ENCODE assay signal across 12 cellular contexts in the genomic region with DNA sequence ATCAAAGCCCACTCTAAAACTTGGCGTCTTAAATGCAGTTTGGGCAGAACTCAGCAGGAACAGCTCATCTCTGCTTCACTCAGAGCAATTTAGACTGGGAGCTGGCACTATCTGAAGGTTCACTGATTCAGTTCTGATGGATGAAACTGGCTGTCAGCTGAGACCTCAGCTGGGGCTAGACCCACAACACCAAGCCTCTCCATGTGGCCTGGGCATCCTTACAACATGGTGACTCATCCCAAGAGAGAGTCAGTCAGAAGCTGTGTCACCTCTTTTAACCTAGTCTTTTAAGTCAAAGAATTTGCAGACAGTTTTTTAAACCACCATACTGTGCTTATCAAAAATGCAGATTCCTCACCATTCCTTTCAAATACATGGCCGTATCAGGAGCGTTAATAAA.
A peak's percentile ranks its signal among the peaks of the same experiment; 100 is the strongest.
DNase-seq lines count a peak whose midpoint lies in the region; TF ChIP-seq lines count a peak whose summit lies in the region.
"Had no signal": no experiment of that assay in that cellular context is flagged by ENCODE, and none has a peak within 500 bp of the region (broad histone marks: within the 10 kb centered on the region; RNA-seq: fewer than 3 reads in every experiment).

No MANE protein-coding gene starts in this region.

- DNase-seq in AG09309 (ENCODE audit: low read depth), result peak; percentile 17
- peak; percentile 76 for DNase-seq in HCEC 1CT
- peak; percentile 86 for DNase-seq in RKO (ENCODE audit: low spot score)
- DNase-seq in fibroblast of peridontal ligament (ENCODE audit: extremely low read depth), result peak; percentile 57
- no peak for DNase-seq in COLO668 (lab: John Stamatoyannopoulos, UW; ENCODE audit: unreplicated experiment)
- DNase-seq in coronary artery (ENCODE audit: low spot score), result no peak
- DNase-seq in D341Med (ENCODE audit: low spot score), result no peak
- no peak for DNase-seq in NCI-H82 (lab: John Stamatoyannopoulos, UW)
- DNase-seq: CD8-positive, alpha-beta T cell; esophagus squamous epithelium; NCI-H2107; tibial artery had no signal

- H3K4me3 ChIP-seq in AG09309 (ENCODE audit: control insufficient read depth, low read depth, low read length) (no peak overlapping the region), coronary artery (no peak overlapping the region)
- H3K4me3 ChIP-seq: esophagus squamous epithelium, tibial artery had no signal

- no peak overlapping the region for H3K27ac ChIP-seq in coronary artery
- H3K27ac ChIP-seq: esophagus squamous epithelium, tibial artery had no signal

- TF ChIP-seq CTCF in AG09309 (IDR thresholded peaks at IDR 0.05; ENCODE audit: control insufficient read depth, insufficient read depth, low read depth, low read length, missing control alignments) (no peak), coronary artery (IDR thresholded peaks at IDR 0.05) (no peak)

Comparison
In these comparisons a context has a peak if more than half of its experiments do, and no peak if none do; other contexts are left out.
1. DNase-seq: peak in AG09309 (single experiment), HCEC 1CT (single experiment), RKO (single experiment) and fibroblast of peridontal ligament (single experiment); none in COLO668 (single experiment), coronary artery (single experiment), D341Med (single experiment) and NCI-H82 (single experiment).